Comparison of ENCODE assay signal across 29 cellular contexts in the genomic region with DNA sequence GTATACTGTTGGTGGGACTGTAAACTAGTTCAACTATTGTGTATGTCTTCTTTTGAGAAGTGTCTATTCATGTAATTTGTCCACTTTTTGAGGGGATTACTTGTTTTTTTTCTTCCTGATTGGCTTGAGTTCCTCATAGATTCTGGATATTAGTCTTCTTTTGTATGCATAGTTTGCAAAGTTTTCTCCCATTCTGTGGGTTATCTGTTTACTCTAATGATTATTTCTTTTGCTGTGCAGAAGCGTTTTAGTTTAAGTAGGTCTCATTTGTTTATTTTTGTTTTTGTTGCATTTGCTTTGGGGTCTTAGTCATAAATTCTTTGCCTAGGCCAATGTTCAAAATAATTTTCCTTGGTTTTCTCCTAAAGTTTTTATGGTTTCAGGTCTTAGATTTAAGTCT.
"Had no signal": no experiment of that assay in that cellular context is flagged by ENCODE, and none has a peak within 500 bp of the region (broad histone marks: within the 10 kb centered on the region; RNA-seq: fewer than 3 reads in every experiment).

No MANE protein-coding gene starts in this region.

- H3K4me1 Mint-ChIP-seq: immature natural killer cell had no signal

- H3K36me3 Mint-ChIP-seq: immature natural killer cell; natural killer cell treated with Interleukin-12 subunit alpha and Interleukin-12 subunit beta and Interleukin-15 and Interleukin-18, amount 100 ng/mL, for 72 hours; stimulated activated naive B cell treated with anti-CD40 and anti-IgM and Interleukin-4, amounts not matched to agents 10 μg/mL and 1 μg/mL and 100 μg/mL, for 72 hours had no signal

- H3K9me3 ChIP-seq: left ventricle myocardium inferior, mucosa of descending colon, pancreas, prostate gland, stomach, testis, thyroid gland, transverse colon, upper lobe of left lung, vagina had no signal

- DNase-seq: hypothalamus; immature natural killer cell; islet precursor cell; left ventricle myocardium inferior; midbrain; mucosa of descending colon; naive thymus-derived CD4-positive, alpha-beta T cell; nucleus accumbens; pancreas; posterior cingulate gyrus; retina; stimulated activated CD4-positive, alpha-beta T cell treated with anti-CD3 and anti-CD28 coated beads, Interleukin-12 subunit alpha, Interleukin-12 subunit beta, amount 100 ng/mL, for 4 hours; stimulated activated CD4-positive, alpha-beta T cell treated with anti-CD3 and anti-CD28 coated beads, Interleukin-15, amount 100 ng/mL, for 24 hours; stimulated activated CD4-positive, alpha-beta T cell treated with anti-CD3 and anti-CD28 coated beads, Interleukin-2, amount 100 ng/mL, for 24 hours; stimulated activated CD4-positive, alpha-beta T cell treated with anti-CD3 and anti-CD28 coated beads, Interleukin-4, amount 100 ng/mL, for 1 hour; stimulated activated naive B cell treated with anti-CD40 and anti-IgM and Interleukin-4, amounts not matched to agents 10 μg/mL and 1 μg/mL and 100 μg/mL, for 72 hours; stimulated activated naive CD8-positive, alpha-beta T cell treated with anti-CD3 and anti-CD28 coated beads, Interleukin-15, Interleukin-2, amounts not matched to agents 100 U/mL and 50 U/mL, for 24 hours; stomach; testis; thyroid gland; transverse colon; upper lobe of left lung had no signal

- H3K27ac Mint-ChIP-seq: immature natural killer cell; naive thymus-derived CD4-positive, alpha-beta T cell; natural killer cell treated with Interleukin-12 subunit alpha and Interleukin-12 subunit beta and Interleukin-15 and Interleukin-18, amount 100 ng/mL, for 72 hours; stimulated activated naive B cell treated with anti-CD40 and anti-IgM and Interleukin-4, amounts not matched to agents 10 μg/mL and 1 μg/mL and 100 μg/mL, for 72 hours had no signal

- H3K4me1 ChIP-seq: pancreas, prostate gland, testis, thyroid gland, vagina had no signal

- H3K9me3 Mint-ChIP-seq: immature natural killer cell; natural killer cell treated with Interleukin-12 subunit alpha and Interleukin-12 subunit beta and Interleukin-15 and Interleukin-18, amount 100 ng/mL, for 72 hours; stimulated activated naive B cell treated with anti-CD40 and anti-IgM and Interleukin-4, amounts not matched to agents 10 μg/mL and 1 μg/mL and 100 μg/mL, for 72 hours had no signal

- H3K4me3 Mint-ChIP-seq: immature natural killer cell; naive thymus-derived CD4-positive, alpha-beta T cell; natural killer cell treated with Interleukin-12 subunit alpha and Interleukin-12 subunit beta and Interleukin-15 and Interleukin-18, amount 100 ng/mL, for 72 hours; stimulated activated naive B cell treated with anti-CD40 and anti-IgM and Interleukin-4, amounts not matched to agents 10 μg/mL and 1 μg/mL and 100 μg/mL, for 72 hours had no signal

- H3K27ac ChIP-seq: left ventricle myocardium inferior, pancreas, prostate gland, skin epidermis, stomach, testis, thyroid gland, transverse colon, upper lobe of left lung, vagina had no signal

- H3K27me3 ChIP-seq: pancreas, stomach, testis, thyroid gland, transverse colon, upper lobe of left lung, vagina had no signal

- H3K36me3 ChIP-seq: left ventricle myocardium inferior, pancreas, prostate gland, stomach, thyroid gland, transverse colon, upper lobe of left lung, vagina had no signal

- ATAC-seq: mucosa of descending colon; naive thymus-derived CD4-positive, alpha-beta T cell; natural killer cell treated with Interleukin-12 subunit alpha and Interleukin-12 subunit beta and Interleukin-15 and Interleukin-18, amount 100 ng/mL, for 72 hours; pancreas; right cardiac atrium; sciatic nerve; stimulated activated naive B cell treated with anti-CD40 and anti-IgM and Interleukin-4, amounts not matched to agents 10 μg/mL and 1 μg/mL and 100 μg/mL, for 72 hours; stimulated activated naive CD8-positive, alpha-beta T cell treated with anti-CD3 and anti-CD28 coated beads, Interleukin-15, Interleukin-2, amounts not matched to agents 100 U/mL and 50 U/mL, for 24 hours had no signal

- H3K4me3 ChIP-seq: left ventricle myocardium inferior, lung, mucosa of descending colon, pancreas, prostate gland, skin epidermis, stomach, testis, thyroid gland, transverse colon, upper lobe of left lung, vagina had no signal
